19 cellular contexts compared by ENCODE assay signal in genomic region chr15:80974914-80975313, GRCh38. TPM values are rescaled to one million over a fixed set of nuclear protein-coding genes. Genes with fewer than 3 reads are reported as not detected.
DNase-seq lines count a peak whose midpoint lies in the region; ATAC-seq and TF ChIP-seq lines count a peak whose summit lies in the region.
"Had no signal": no experiment of that assay in that cellular context is flagged by ENCODE, and none has a peak within 500 bp of the region (broad histone marks: within the 10 kb centered on the region; RNA-seq: fewer than 3 reads in every experiment).

No MANE protein-coding gene starts in this region.

- H3K36me3 ChIP-seq in Peyer's patch = peaks cover 0 to 20% (median 0%) of the 10 kb centered on the region in 3 donors
- peaks cover 39% of the 10 kb centered on the region for H3K36me3 ChIP-seq in lower lobe of right lung

- no peaks in the 10 kb centered on the region for H3K4me1 ChIP-seq in Peyer's patch
- H3K4me1 ChIP-seq in lower lobe of right lung = peaks cover 5% of the 10 kb centered on the region

- H3K4me3 Mint-ChIP-seq in CD4-positive, alpha-beta T cell = no peak overlapping the region
- H3K4me3 Mint-ChIP-seq in T-helper 17 cell = peak overlapping the region; percentile 7
- H3K4me3 Mint-ChIP-seq in naive thymus-derived CD8-positive, alpha-beta T cell = no peak overlapping the region
- H3K4me3 Mint-ChIP-seq: B cell had no signal

- H3K36me3 Mint-ChIP-seq in CD4-positive, alpha-beta T cell (ENCODE audit: low read depth) = peaks cover 56% of the 10 kb centered on the region
- H3K36me3 Mint-ChIP-seq in T-helper 17 cell (ENCODE audit: low read depth) = peaks cover 5% of the 10 kb centered on the region
- H3K36me3 Mint-ChIP-seq in naive thymus-derived CD8-positive, alpha-beta T cell = peaks cover 4 to 61% (median 6%) of the 10 kb centered on the region in 3 donors

- H3K27ac Mint-ChIP-seq in CD4-positive, alpha-beta T cell = peak overlapping the region; percentile 7
- H3K27ac Mint-ChIP-seq in T-helper 17 cell = peak overlapping the region; percentile 68
- peak overlapping the region in 6 of 10 donors; percentile 8 to 69 (median 41) for H3K27ac Mint-ChIP-seq in naive thymus-derived CD8-positive, alpha-beta T cell
- H3K27ac Mint-ChIP-seq: B cell had no signal

- intact Hi-C loops in CD4-positive, alpha-beta T cell (cut with DNase I, micrococcal nuclease) = loop anchor here (5.0 kb wide), 2 partner anchors 292 to 1397 kb away; no protein-coding TSS in a partner anchor
- intact Hi-C loops in lower lobe of right lung (cut with DNase I) = loop anchor here (10.0 kb wide), 1 partner anchor 520 kb away; no protein-coding TSS in a partner anchor

- H3K4me3 ChIP-seq in Peyer's patch (no peak overlapping the region), lower lobe of right lung (no peak overlapping the region)
- H3K4me3 ChIP-seq: SK-N-MC had no signal

- no peak for TF ChIP-seq POLR2A in Peyer's patch (IDR thresholded peaks at IDR 0.05)

- H3K27me3 Mint-ChIP-seq in CD4-positive, alpha-beta T cell = no peaks in the 10 kb centered on the region
- no peaks in the 10 kb centered on the region for H3K27me3 Mint-ChIP-seq in T-helper 17 cell
- H3K27me3 Mint-ChIP-seq in naive thymus-derived CD8-positive, alpha-beta T cell = no peaks in the 10 kb centered on the region
- H3K27me3 Mint-ChIP-seq: B cell had no signal

- no peaks in the 10 kb centered on the region for H3K27me3 ChIP-seq in CD4-positive, alpha-beta T cell (ENCODE audit: control insufficient read depth, insufficient read depth, low read length)
- H3K27me3 ChIP-seq in Peyer's patch (no peaks in the 10 kb centered on the region), lower lobe of right lung (ENCODE audit: low read depth) (no peaks in the 10 kb centered on the region)

- ATAC-seq in CD4-positive, alpha-beta T cell (ENCODE audit: poor library complexity) = no peak
- ATAC-seq in T-helper 17 cell = no peak
- no peak for ATAC-seq in naive thymus-derived CD8-positive, alpha-beta T cell
- no peak for ATAC-seq in lower lobe of right lung

- DNase-seq in NK-92 treated with Interleukin-12 subunit alpha and Interleukin-12 subunit beta, amount 100 ng/mL, for 24 hours (lab: John Stamatoyannopoulos, UW) = peak; percentile 9
- DNase-seq in NK-92 (lab: John Stamatoyannopoulos, UW; ENCODE audit: unreplicated experiment) (no peak), T-helper 17 cell (no peak), Peyer's patch (no peak), dedifferentiated amniotic fluid mesenchymal stem cell (ENCODE audit: extremely low spot score) (no peak), lower lobe of right lung (no peak)
- DNase-seq in CD4-positive, alpha-beta T cell = no peak
- no peak for DNase-seq in naive thymus-derived CD8-positive, alpha-beta T cell
- DNase-seq: 8988T, H7, KG1, NCI-H1417 treated with DMSO at 0.1 percent for 48 hours, NCI-H2029, NCI-H2171 treated with DMSO at 0.1 percent for 48 hours, NCI-H446 treated with DMSO at 0.1 percent for 48 hours, NCI-H69, Right ventricle myocardium superior had no signal

- no peaks in the 10 kb centered on the region for H3K9me3 ChIP-seq in CD4-positive, alpha-beta T cell (ENCODE audit: control insufficient read depth, low read length)
- H3K9me3 ChIP-seq in T-helper 17 cell (ENCODE audit: control insufficient read depth, low read length, poor library complexity, severe bottlenecking) = no peaks in the 10 kb centered on the region
- no peaks in the 10 kb centered on the region for H3K9me3 ChIP-seq in Peyer's patch
- no peaks in the 10 kb centered on the region for H3K9me3 ChIP-seq in lower lobe of right lung

- CTCF ChIA-PET in CD4-positive, alpha-beta T cell (lab: Charles Lee) = interaction anchor here (1.0 kb wide), 1 partner anchor 17 kb away, joined by 3 read pairs; no protein-coding TSS in a partner anchor

- no peak for TF ChIP-seq CTCF in CD4-positive, alpha-beta T cell (IDR thresholded peaks at IDR 0.05)
- no peak for TF ChIP-seq CTCF in Peyer's patch (IDR thresholded peaks at IDR 0.05)
- no peak for TF ChIP-seq CTCF in lower lobe of right lung (IDR thresholded peaks at IDR 0.05)

- no peaks in the 10 kb centered on the region for H3K9me3 Mint-ChIP-seq in CD4-positive, alpha-beta T cell
- H3K9me3 Mint-ChIP-seq in naive thymus-derived CD8-positive, alpha-beta T cell = no peaks in the 10 kb centered on the region

- peaks cover 49% of the 10 kb centered on the region for H3K4me1 Mint-ChIP-seq in CD4-positive, alpha-beta T cell (ENCODE audit: low read depth)
- H3K4me1 Mint-ChIP-seq in T-helper 17 cell = peaks cover 31% of the 10 kb centered on the region
- peaks cover 20 to 45% (median 40%) of the 10 kb centered on the region in 4 donors for H3K4me1 Mint-ChIP-seq in naive thymus-derived CD8-positive, alpha-beta T cell

- no peak overlapping the region for H3K27ac ChIP-seq in CD4-positive, alpha-beta T cell (ENCODE audit: low read depth, low read length)
- no peak overlapping the region for H3K27ac ChIP-seq in Peyer's patch
- no peak overlapping the region for H3K27ac ChIP-seq in lower lobe of right lung

- POLR2A ChIA-PET in CD4-positive, alpha-beta T cell (lab: Charles Lee) = interaction anchor here (0.8 kb wide), 1 partner anchor 171 kb away, joined by 3 read pairs; no protein-coding TSS in a partner anchor
- POLR2A ChIA-PET in naive thymus-derived CD8-positive, alpha-beta T cell (lab: Charles Lee) = no interaction called here

RNA-seq across cellular contexts. Expression of gene MESD, which starts 14.7 kb away (rescaled TPM):
- total RNA-seq in CD4-positive, alpha-beta T cell = 10 to 100 TPM in 1 of 2 experiments, 1 to 10 TPM in 1; 8.4 to 10.2 TPM
- 10 to 100 TPM; 14.3 to 14.4 TPM for total RNA-seq in T-helper 17 cell
- total RNA-seq in naive thymus-derived CD8-positive, alpha-beta T cell = 10 to 100 TPM; 30.5 to 30.7 TPM
- polyA plus RNA-seq in naive thymus-derived CD8-positive, alpha-beta T cell = 10 to 100 TPM; 21.3 to 30.7 (median 22.5) TPM
- 10 to 100 TPM; 20.3 to 48.7 (median 27.1) TPM for total RNA-seq in Peyer's patch
- 24.2 TPM for total RNA-seq in lower lobe of right lung

RNA-seq across cellular contexts. Expression of gene TLNRD1, which starts 25.8 kb away (rescaled TPM):
- 10 to 100 TPM; 10.5 to 12.3 TPM for total RNA-seq in CD4-positive, alpha-beta T cell
- 10 to 100 TPM; 17.5 to 17.6 TPM for total RNA-seq in T-helper 17 cell
- 10 to 100 TPM; 19.2 to 19.6 TPM for total RNA-seq in naive thymus-derived CD8-positive, alpha-beta T cell
- polyA plus RNA-seq in naive thymus-derived CD8-positive, alpha-beta T cell = 1 to 10 TPM; 2.2 to 2.9 (median 2.8) TPM
- 10 to 100 TPM; 15.4 to 25.6 (median 19.5) TPM for total RNA-seq in Peyer's patch
- 24.7 TPM for total RNA-seq in lower lobe of right lung

Comparison
In these comparisons a context has a peak if more than half of its experiments do, and no peak if none do; other contexts are left out.
1. H3K27ac Mint-ChIP-seq: peak in every context shown above with its lines; median percentile 68 in T-helper 17 cell; 41 in naive thymus-derived CD8-positive, alpha-beta T cell; 7 in CD4-positive, alpha-beta T cell.